8 cellular contexts compared by ENCODE assay signal in genomic region chr7:30727061-30727945, GRCh38. TPM values are rescaled to one million over a fixed set of nuclear protein-coding genes. Genes with fewer than 3 reads are reported as not detected.
DNase-seq lines count a peak whose midpoint lies in the region; ATAC-seq and TF ChIP-seq lines count a peak whose summit lies in the region.

No MANE protein-coding gene starts in this region.

- H3K9me3 ChIP-seq in HUES6 (ENCODE audit: control insufficient read depth, insufficient read depth, low read depth, low read length) (no peaks in the 10 kb centered on the region), left lung (no peaks in the 10 kb centered on the region)

- peak overlapping the region; percentile 85 for H3K4me3 Mint-ChIP-seq in activated CD4-positive, alpha-beta T cell treated with anti-CD3 and anti-CD28 coated beads, Interleukin-2, amount 10 ng/mL, durations not matched to agents 7 days and 5 days

- ATAC-seq in left lung (peak; percentile 22), GM21526 (IDR thresholded peaks at IDR 0.05; ENCODE audit: low FRiP score, unreplicated experiment) (no peak), HG03097 (IDR thresholded peaks at IDR 0.05; ENCODE audit: low FRiP score, unreplicated experiment) (no peak)

- H3K9me3 Mint-ChIP-seq in activated CD4-positive, alpha-beta T cell treated with anti-CD3 and anti-CD28 coated beads, Interleukin-2, amount 10 ng/mL, durations not matched to agents 7 days and 5 days, result no peaks in the 10 kb centered on the region

- peaks cover 78% of the 10 kb centered on the region for H3K4me1 Mint-ChIP-seq in activated CD4-positive, alpha-beta T cell treated with anti-CD3 and anti-CD28 coated beads, Interleukin-2, amount 10 ng/mL, durations not matched to agents 7 days and 5 days

- no peaks in the 10 kb centered on the region for H3K27me3 Mint-ChIP-seq in activated CD4-positive, alpha-beta T cell treated with anti-CD3 and anti-CD28 coated beads, Interleukin-2, amount 10 ng/mL, durations not matched to agents 7 days and 5 days

- TF ChIP-seq CTCF in left lung (IDR thresholded peaks at IDR 0.05), result no peak

- POLR2A ChIA-PET in activated CD4-positive, alpha-beta T cell treated with anti-CD3 and anti-CD28 coated beads, Interleukin-2, amount 10 ng/mL, durations not matched to agents 7 days and 5 days (lab: Charles Lee), result no interaction called here

- CTCF ChIA-PET in activated CD4-positive, alpha-beta T cell treated with anti-CD3 and anti-CD28 coated beads, Interleukin-2, amount 10 ng/mL, durations not matched to agents 7 days and 5 days (lab: Charles Lee), result interaction anchor here (0.6 to 1.2 kb wide), 4 partner anchors 18 to 134 kb away, joined by 3 to 4 read pairs (median 3); no protein-coding TSS in a partner anchor

- DNase-seq in ELR (ENCODE audit: low read depth) (peak; percentile 36), left lung (no peak), SHP77 treated with DMSO at 0.1 percent for 48 hours (lab: John Stamatoyannopoulos, UW) (no peak), DMS153 treated with DMSO at 0.1 percent for 48 hours (lab: John Stamatoyannopoulos, UW; ENCODE audit: unreplicated experiment) (no peak)
- peak; percentile 81 for DNase-seq in activated CD4-positive, alpha-beta T cell treated with anti-CD3 and anti-CD28 coated beads, Interleukin-2, amount 10 ng/mL, durations not matched to agents 7 days and 5 days

- peaks cover 20% of the 10 kb centered on the region for H3K36me3 Mint-ChIP-seq in activated CD4-positive, alpha-beta T cell treated with anti-CD3 and anti-CD28 coated beads, Interleukin-2, amount 10 ng/mL, durations not matched to agents 7 days and 5 days (ENCODE audit: low read depth)

- H3K27ac ChIP-seq in HUES6 (ENCODE audit: low read depth, low read length) (peak overlapping the region; percentile 39; the same call in 1 of the 2 replicates), left lung (no peak overlapping the region)

- H3K36me3 ChIP-seq in HUES6 (ENCODE audit: control insufficient read depth, insufficient read depth, low read length), result no peaks in the 10 kb centered on the region
- H3K36me3 ChIP-seq in left lung, result no peaks in the 10 kb centered on the region

- H3K4me3 ChIP-seq in HUES6 (ENCODE audit: low read depth, low read length), result no peak overlapping the region
- H3K4me3 ChIP-seq in left lung, result no peak overlapping the region

- H3K27me3 ChIP-seq in HUES6 (ENCODE audit: control insufficient read depth, insufficient read depth, low read length) (peaks cover 3% of the 10 kb centered on the region; the same call in 1 of the 2 replicates), left lung (no peaks in the 10 kb centered on the region)

- H3K9ac ChIP-seq in HUES6 (ENCODE audit: low read length), result peak overlapping the region; percentile 51

- H3K4me1 ChIP-seq in HUES6 (ENCODE audit: control insufficient read depth, insufficient read depth, low read length), result peaks cover 21% of the 10 kb centered on the region
- no peaks in the 10 kb centered on the region for H3K4me1 ChIP-seq in left lung

- H3K27ac Mint-ChIP-seq in activated CD4-positive, alpha-beta T cell treated with anti-CD3 and anti-CD28 coated beads, Interleukin-2, amount 10 ng/mL, durations not matched to agents 7 days and 5 days, result peak overlapping the region; percentile 99

- intact Hi-C loops in left lung (cut with DNase I), result no loop called here

RNA-seq across cellular contexts. Expression of gene INMT, which starts 24.6 kb away (rescaled TPM):
- total RNA-seq in activated CD4-positive, alpha-beta T cell treated with anti-CD3 and anti-CD28 coated beads, Interleukin-2, amount 10 ng/mL, durations not matched to agents 7 days and 5 days, result 1 to 10 TPM; 1.3 to 2.5 TPM
- 100 to 1,000 TPM; 123 to 164 TPM for total RNA-seq in left lung

RNA-seq across cellular contexts. Expression of gene MINDY4, which starts 43.9 kb away (rescaled TPM):
- 1 to 10 TPM; 1.3 to 1.8 TPM for total RNA-seq in activated CD4-positive, alpha-beta T cell treated with anti-CD3 and anti-CD28 coated beads, Interleukin-2, amount 10 ng/mL, durations not matched to agents 7 days and 5 days
- 1 to 10 TPM; 8.0 to 9.4 TPM for total RNA-seq in left lung

RNA-seq across cellular contexts. Expression of gene CRHR2, which starts 45.0 kb away (rescaled TPM):
- total RNA-seq in activated CD4-positive, alpha-beta T cell treated with anti-CD3 and anti-CD28 coated beads, Interleukin-2, amount 10 ng/mL, durations not matched to agents 7 days and 5 days, result not detected
- total RNA-seq in left lung, result under 1 TPM in 1 of 2 donors, not detected in 1; 0.15 TPM

Comparison
In these comparisons a context has a peak if more than half of its experiments do, and no peak if none do; other contexts are left out.
1. DNase-seq: peak in ELR (single experiment) and activated CD4-positive, alpha-beta T cell treated with anti-CD3 and anti-CD28 coated beads, Interleukin-2, amount 10 ng/mL, durations not matched to agents 7 days and 5 days (single experiment); none in left lung (0 of 2), SHP77 treated with DMSO at 0.1 percent for 48 hours (single experiment) and DMS153 treated with DMSO at 0.1 percent for 48 hours (single experiment).
2. RNA of gene INMT, which starts 24.6 kb away (total RNA-seq): 123 to 164 TPM in left lung; 1.3 to 2.5 TPM in activated CD4-positive, alpha-beta T cell treated with anti-CD3 and anti-CD28 coated beads, Interleukin-2, amount 10 ng/mL, durations not matched to agents 7 days and 5 days; every median in the first group is over 10 times any median in the second.